1 cellular context compared by ENCODE assay signal in the genomic region with DNA sequence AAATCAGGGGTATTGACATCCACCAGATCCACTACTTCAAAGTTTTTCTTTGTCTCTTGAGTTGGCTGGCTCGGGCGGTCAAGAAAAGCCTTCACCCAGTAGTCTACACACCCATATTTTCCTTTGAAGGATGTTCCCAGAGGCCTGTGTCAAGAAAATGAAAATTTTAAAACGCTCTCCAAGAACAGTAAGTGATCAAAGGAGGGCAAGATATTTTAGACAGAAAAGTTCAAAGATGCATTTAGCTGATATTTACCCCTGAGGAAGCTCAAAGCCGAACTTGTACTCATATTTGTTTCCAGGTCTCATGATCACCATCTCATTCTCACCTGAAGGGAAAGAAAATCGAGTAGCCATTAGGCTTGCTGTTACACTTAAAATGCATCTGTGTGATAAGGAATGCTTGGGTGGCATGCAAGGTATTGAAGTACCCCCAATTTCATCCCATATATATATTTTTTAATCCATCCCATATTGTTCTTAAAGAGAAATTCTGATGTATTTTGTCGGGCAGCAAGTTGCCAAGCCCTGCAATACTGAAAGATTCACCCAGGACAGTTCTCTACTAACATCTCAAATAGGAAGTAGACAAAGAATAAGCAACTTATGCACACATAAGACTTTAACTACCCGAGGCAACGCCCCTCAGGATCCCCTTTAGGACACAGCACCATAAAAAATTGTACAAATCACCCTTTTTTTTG.
A peak's percentile ranks its signal among the peaks of the same experiment; 100 is the strongest.
TF ChIP-seq lines count a peak whose summit lies in the region.

No MANE protein-coding gene starts in this region.

TF ChIP-seq in K562, 482 proteins besides CTCF, POLR2A, EP300 and RAD21 (continued from another document):
- no peak for TF ChIP-seq RERE (CRISPR knock-in tag; IDR thresholded peaks at IDR 0.05; ENCODE audit: borderline replicate concordance)
- no peak for TF ChIP-seq SMAD3 (CRISPR knock-in tag; conservative IDR thresholded peaks at IDR 0.05)
- peak; percentile 71; the same call in 1 of the 2 replicates for TF ChIP-seq THRB (CRISPR knock-in tag; conservative IDR thresholded peaks at IDR 0.05)
- TF ChIP-seq, protein P1, sequence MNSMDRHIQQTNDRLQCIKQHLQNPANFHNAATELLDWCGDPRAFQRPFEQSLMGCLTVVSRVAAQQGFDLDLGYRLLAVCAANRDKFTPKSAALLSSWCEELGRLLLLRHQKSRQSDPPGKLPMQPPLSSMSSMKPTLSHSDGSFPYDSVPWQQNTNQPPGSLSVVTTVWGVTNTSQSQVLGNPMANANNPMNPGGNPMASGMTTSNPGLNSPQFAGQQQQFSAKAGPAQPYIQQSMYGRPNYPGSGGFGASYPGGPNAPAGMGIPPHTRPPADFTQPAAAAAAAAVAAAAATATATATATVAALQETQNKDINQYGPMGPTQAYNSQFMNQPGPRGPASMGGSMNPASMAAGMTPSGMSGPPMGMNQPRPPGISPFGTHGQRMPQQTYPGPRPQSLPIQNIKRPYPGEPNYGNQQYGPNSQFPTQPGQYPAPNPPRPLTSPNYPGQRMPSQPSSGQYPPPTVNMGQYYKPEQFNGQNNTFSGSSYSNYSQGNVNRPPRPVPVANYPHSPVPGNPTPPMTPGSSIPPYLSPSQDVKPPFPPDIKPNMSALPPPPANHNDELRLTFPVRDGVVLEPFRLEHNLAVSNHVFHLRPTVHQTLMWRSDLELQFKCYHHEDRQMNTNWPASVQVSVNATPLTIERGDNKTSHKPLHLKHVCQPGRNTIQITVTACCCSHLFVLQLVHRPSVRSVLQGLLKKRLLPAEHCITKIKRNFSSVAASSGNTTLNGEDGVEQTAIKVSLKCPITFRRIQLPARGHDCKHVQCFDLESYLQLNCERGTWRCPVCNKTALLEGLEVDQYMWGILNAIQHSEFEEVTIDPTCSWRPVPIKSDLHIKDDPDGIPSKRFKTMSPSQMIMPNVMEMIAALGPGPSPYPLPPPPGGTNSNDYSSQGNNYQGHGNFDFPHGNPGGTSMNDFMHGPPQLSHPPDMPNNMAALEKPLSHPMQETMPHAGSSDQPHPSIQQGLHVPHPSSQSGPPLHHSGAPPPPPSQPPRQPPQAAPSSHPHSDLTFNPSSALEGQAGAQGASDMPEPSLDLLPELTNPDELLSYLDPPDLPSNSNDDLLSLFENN (IDR thresholded peaks at IDR 0.05; ENCODE audit: low read depth in 2 of 2, low read length in 2 of 2): no peak
- no peak for TF ChIP-seq ZNF740 (CRISPR knock-in tag; IDR thresholded peaks at IDR 0.05)
- no peak for TF ChIP-seq ZNF740 (tag; IDR thresholded peaks at IDR 0.05)
- TF ChIP-seq NBN (IDR thresholded peaks at IDR 0.05; ENCODE audit: low read depth): no peak
- TF ChIP-seq SLC30A9 (CRISPR knock-in tag; IDR thresholded peaks at IDR 0.05): no peak
- TF ChIP-seq NEUROD1 (IDR thresholded peaks at IDR 0.05; ENCODE audit: borderline replicate concordance, low read depth, low read length, partially characterized antibody): no peak
- peak; percentile 61 for TF ChIP-seq EWSR1 (IDR thresholded peaks at IDR 0.05; ENCODE audit: borderline replicate concordance, low read depth, partially characterized antibody)
- 0 out of 2 replicates have a peak, but pooled peaks have one; percentile 13 for TF ChIP-seq ZNF57 (CRISPR knock-in tag; IDR thresholded peaks at IDR 0.05)
- no peak for TF ChIP-seq RBBP5 (IDR thresholded peaks at IDR 0.05; ENCODE audit: borderline replicate concordance, insufficient read depth, low read length, poor library complexity, severe bottlenecking)
- TF ChIP-seq, protein P2, sequence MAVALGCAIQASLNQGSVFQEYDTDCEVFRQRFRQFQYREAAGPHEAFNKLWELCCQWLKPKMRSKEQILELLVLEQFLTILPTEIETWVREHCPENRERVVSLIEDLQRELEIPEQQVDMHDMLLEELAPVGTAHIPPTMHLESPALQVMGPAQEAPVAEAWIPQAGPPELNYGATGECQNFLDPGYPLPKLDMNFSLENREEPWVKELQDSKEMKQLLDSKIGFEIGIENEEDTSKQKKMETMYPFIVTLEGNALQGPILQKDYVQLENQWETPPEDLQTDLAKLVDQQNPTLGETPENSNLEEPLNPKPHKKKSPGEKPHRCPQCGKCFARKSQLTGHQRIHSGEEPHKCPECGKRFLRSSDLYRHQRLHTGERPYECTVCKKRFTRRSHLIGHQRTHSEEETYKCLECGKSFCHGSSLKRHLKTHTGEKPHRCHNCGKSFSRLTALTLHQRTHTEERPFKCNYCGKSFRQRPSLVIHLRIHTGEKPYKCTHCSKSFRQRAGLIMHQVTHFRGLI (CRISPR knock-in tag; IDR thresholded peaks at IDR 0.05): no peak
- no peak for TF ChIP-seq ZNF79 (CRISPR knock-in tag; IDR thresholded peaks at IDR 0.05; ENCODE audit: low read depth)
- TF ChIP-seq ZNF318 (IDR thresholded peaks at IDR 0.05; ENCODE audit: borderline replicate concordance in 1 of 2, low read depth in 1 of 2): no peak
- TF ChIP-seq, protein P3, sequence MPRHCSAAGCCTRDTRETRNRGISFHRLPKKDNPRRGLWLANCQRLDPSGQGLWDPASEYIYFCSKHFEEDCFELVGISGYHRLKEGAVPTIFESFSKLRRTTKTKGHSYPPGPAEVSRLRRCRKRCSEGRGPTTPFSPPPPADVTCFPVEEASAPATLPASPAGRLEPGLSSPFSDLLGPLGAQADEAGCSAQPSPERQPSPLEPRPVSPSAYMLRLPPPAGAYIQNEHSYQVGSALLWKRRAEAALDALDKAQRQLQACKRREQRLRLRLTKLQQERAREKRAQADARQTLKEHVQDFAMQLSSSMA (CRISPR knock-in tag; IDR thresholded peaks at IDR 0.05): no peak
- TF ChIP-seq MECOM (CRISPR knock-in tag; IDR thresholded peaks at IDR 0.05): no peak
- no peak for TF ChIP-seq ZNF764 (CRISPR knock-in tag; IDR thresholded peaks at IDR 0.05; ENCODE audit: low read depth)
- TF ChIP-seq POLR2AphosphoS2 (IDR thresholded peaks at IDR 0.05; ENCODE audit: low read length): peak; percentile 12; the same call in 1 of the 2 replicates
- TF ChIP-seq HDAC8 (tag; IDR thresholded peaks at IDR 0.05): no peak
- TF ChIP-seq CXXC5 (CRISPR knock-in tag; IDR thresholded peaks at IDR 0.05): no peak
- TF ChIP-seq MBD2 (IDR thresholded peaks at IDR 0.05; ENCODE audit: borderline replicate concordance, low read depth): no peak
- no peak for TF ChIP-seq FOXM1 (IDR thresholded peaks at IDR 0.05; ENCODE audit: low read depth)
- TF ChIP-seq FOXM1 (CRISPR knock-in tag; IDR thresholded peaks at IDR 0.05; ENCODE audit: low read depth): no peak
- TF ChIP-seq CREM (IDR thresholded peaks at IDR 0.05; ENCODE audit: low read depth): no peak
- no peak for TF ChIP-seq NR2C1 (IDR thresholded peaks at IDR 0.05)
- no peak for TF ChIP-seq NR2C1 (tag; IDR thresholded peaks at IDR 0.05)
- TF ChIP-seq TAL1 (IDR thresholded peaks at IDR 0.05): 0 out of 2 replicates have a peak, but pooled peaks have one; percentile 1
